ENCODE assay signal across 31 cellular contexts in the genomic region with DNA sequence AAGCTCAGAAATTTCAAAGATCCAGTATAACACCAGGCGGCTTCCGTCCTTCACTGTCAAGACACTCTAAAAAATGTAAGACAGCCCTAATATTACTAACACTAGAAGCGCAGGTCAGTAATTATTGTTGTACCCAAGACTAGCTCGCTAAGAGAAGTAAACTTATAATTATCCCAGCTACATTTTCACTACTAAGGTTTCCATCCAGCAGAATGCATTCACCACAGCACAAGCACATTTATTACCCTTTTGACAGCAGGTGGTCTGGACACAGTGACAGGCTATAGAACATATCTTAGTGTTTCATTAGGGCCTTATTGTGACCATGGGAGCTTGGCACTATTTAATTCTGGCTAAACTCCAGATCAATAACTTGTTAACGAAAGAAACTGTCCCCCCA.
"Had no signal": no experiment of that assay in that cellular context is flagged by ENCODE, and none has a peak within 500 bp of the region (broad histone marks: within the 10 kb centered on the region; RNA-seq: fewer than 3 reads in every experiment).

No MANE protein-coding gene starts in this region.

- H3K9me3 ChIP-seq: adrenal gland, body of pancreas, breast epithelium had no signal

- H3K4me1 ChIP-seq: adrenal gland, body of pancreas, breast epithelium had no signal

- H3K4me3 ChIP-seq: adrenal gland, body of pancreas, breast epithelium had no signal

- DNase-seq: activated B cell treated with CpG ODN at 0.5 μM for 24 hours; activated CD4-positive, alpha-beta memory T cell treated with anti-CD3 and anti-CD28 coated beads for 36 hours; activated CD4-positive, alpha-beta T cell treated with anti-CD3 and anti-CD28 coated beads for 4 hours; activated CD4-positive, alpha-beta T cell treated with anti-CD3 and anti-CD28 coated beads, Interleukin-2, amount 10 ng/mL, durations not matched to agents 24 days and 14 days; activated CD4-positive, alpha-beta T cell treated with anti-CD3 and anti-CD28 coated beads, Interleukin-2, amount 50 U/mL, for 1 hour; activated CD4-positive, alpha-beta T cell treated with anti-CD3 and anti-CD28 coated beads, Interleukin-2, amount 50 U/mL, for 4 hours; activated CD4-positive, CD25-positive, alpha-beta regulatory T cell treated with anti-CD3 and anti-CD28 coated beads, Interleukin-2, amount 50 U/mL, for 72 hours; activated CD8-positive, alpha-beta memory T cell treated with anti-CD3 and anti-CD28 coated beads, Interleukin-2, amount 50 U/mL, for 4 hours; activated CD8-positive, alpha-beta T cell treated with anti-CD3 and anti-CD28 coated beads for 36 hours; activated effector memory CD4-positive, alpha-beta T cell treated with anti-CD3 and anti-CD28 coated beads, Interleukin-2, amount 50 U/mL, for 16 hours; activated gamma-delta T cell treated with Interleukin-2 at 50 U/mL for 16 hours; activated naive CD4-positive, alpha-beta T cell; activated naive CD4-positive, alpha-beta T cell treated with anti-CD3 and anti-CD28 coated beads for 36 hours; activated naive CD4-positive, alpha-beta T cell treated with anti-CD3 and anti-CD28 coated beads, Interleukin-2, amount 50 U/mL, for 16 hours; activated naive CD8-positive, alpha-beta T cell treated with anti-CD3 and anti-CD28 coated beads for 36 hours; activated T-cell treated with anti-CD3 and anti-CD28 coated beads for 4 hours; activated T-cell treated with anti-CD3 and anti-CD28 coated beads, Interleukin-2, amount 50 U/mL, for 1 hour; activated T-cell treated with anti-CD3 and anti-CD28 coated beads, Interleukin-2, amount 50 U/mL, for 4 hours; activated T-cell treated with anti-CD3 and anti-CD28 coated beads, Interleukin-2, amount 50 U/mL, for 72 hours; adrenal gland; amniotic stem cell; aorta; body of pancreas; brain microvascular endothelial cell; cerebellar nuclear complex; T-helper 2 cell; T-helper 9 cell had no signal

- ATAC-seq: activated CD8-positive, alpha-beta T cell treated with anti-CD3 and anti-CD28 coated beads for 36 hours; activated naive CD4-positive, alpha-beta T cell treated with anti-CD3 and anti-CD28 coated beads, Interleukin-2, amount 50 U/mL, for 72 hours; activated T-cell treated with anti-CD3 and anti-CD28 coated beads, Interleukin-2, amount 50 U/mL, for 4 hours; activated T-cell treated with anti-CD3 and anti-CD28 coated beads, Interleukin-2, amount 50 U/mL, for 72 hours; activated T-helper 17 cell treated with anti-CD3 and anti-CD28 coated beads, Interleukin-2, amount 50 U/mL, for 72 hours; body of pancreas had no signal

- H3K27ac ChIP-seq: adrenal gland, body of pancreas, brain microvascular endothelial cell, breast epithelium, VCaP had no signal

- H3K36me3 ChIP-seq: adrenal gland, brain microvascular endothelial cell, breast epithelium had no signal
